ENCODE assay signal across 1 cellular context in genomic region chr3:122794779-122795673, GRCh38.
A peak's percentile ranks its signal among the peaks of the same experiment; 100 is the strongest.
TF ChIP-seq lines count a peak whose summit lies in the region.

A gene with protein sequence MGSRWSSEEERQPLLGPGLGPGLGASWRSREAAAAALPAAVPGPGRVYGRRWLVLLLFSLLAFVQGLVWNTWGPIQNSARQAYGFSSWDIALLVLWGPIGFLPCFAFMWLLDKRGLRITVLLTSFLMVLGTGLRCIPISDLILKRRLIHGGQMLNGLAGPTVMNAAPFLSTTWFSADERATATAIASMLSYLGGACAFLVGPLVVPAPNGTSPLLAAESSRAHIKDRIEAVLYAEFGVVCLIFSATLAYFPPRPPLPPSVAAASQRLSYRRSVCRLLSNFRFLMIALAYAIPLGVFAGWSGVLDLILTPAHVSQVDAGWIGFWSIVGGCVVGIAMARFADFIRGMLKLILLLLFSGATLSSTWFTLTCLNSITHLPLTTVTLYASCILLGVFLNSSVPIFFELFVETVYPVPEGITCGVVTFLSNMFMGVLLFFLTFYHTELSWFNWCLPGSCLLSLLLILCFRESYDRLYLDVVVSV (plus strand): TSS chr3:122795069. CDS start chr3:122795193, 124 bp downstream.

TF ChIP-seq in HEK293, 187 proteins besides CTCF, POLR2A, EP300 and RAD21 (continued from another document and continues in another):
- TF ChIP-seq ZNF692 (tag by site-specific recombination; IDR thresholded peaks at IDR 0.05): peak; percentile 35; the same call in 1 of the 2 replicates
- TF ChIP-seq HOXA7 (CRISPR knock-in tag; IDR thresholded peaks at IDR 0.05; ENCODE audit: borderline replicate concordance): no peak
- TF ChIP-seq ZFP41 (tag by site-specific recombination; IDR thresholded peaks at IDR 0.05; ENCODE audit: borderline replicate concordance): no peak
- no peak for TF ChIP-seq AEBP2 (tag by site-specific recombination; IDR thresholded peaks at IDR 0.05; ENCODE audit: borderline replicate concordance)
- TF ChIP-seq ZNF366 (tag by site-specific recombination; conservative IDR thresholded peaks at IDR 0.05): peak; percentile 80
- peak; percentile 53; the same call in 1 of the 2 replicates for TF ChIP-seq ZNF660 (tag by site-specific recombination; IDR thresholded peaks at IDR 0.05)
- no peak for TF ChIP-seq GLI2 (tag by site-specific recombination; IDR thresholded peaks at IDR 0.05; ENCODE audit: borderline replicate concordance, low read depth)
- no peak for TF ChIP-seq ZNF112 (tag by site-specific recombination; IDR thresholded peaks at IDR 0.05)
- TF ChIP-seq ZNF394 (tag by site-specific recombination; IDR thresholded peaks at IDR 0.05; ENCODE audit: borderline replicate concordance): no peak
- no peak for TF ChIP-seq ZBTB44 (tag by site-specific recombination; IDR thresholded peaks at IDR 0.05)
- no peak for TF ChIP-seq ZNF664 (tag by site-specific recombination; IDR thresholded peaks at IDR 0.05)
- TF ChIP-seq ZNF223 (tag by site-specific recombination; IDR thresholded peaks at IDR 0.05): no peak
- TF ChIP-seq ZNF558 (tag by site-specific recombination; IDR thresholded peaks at IDR 0.05): no peak
- TF ChIP-seq, protein P1, sequence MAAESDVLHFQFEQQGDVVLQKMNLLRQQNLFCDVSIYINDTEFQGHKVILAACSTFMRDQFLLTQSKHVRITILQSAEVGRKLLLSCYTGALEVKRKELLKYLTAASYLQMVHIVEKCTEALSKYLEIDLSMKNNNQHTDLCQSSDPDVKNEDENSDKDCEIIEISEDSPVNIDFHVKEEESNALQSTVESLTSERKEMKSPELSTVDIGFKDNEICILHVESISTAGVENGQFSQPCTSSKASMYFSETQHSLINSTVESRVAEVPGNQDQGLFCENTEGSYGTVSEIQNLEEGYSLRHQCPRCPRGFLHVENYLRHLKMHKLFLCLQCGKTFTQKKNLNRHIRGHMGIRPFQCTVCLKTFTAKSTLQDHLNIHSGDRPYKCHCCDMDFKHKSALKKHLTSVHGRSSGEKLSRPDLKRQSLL (tag by site-specific recombination; IDR thresholded peaks at IDR 0.05): no peak
- TF ChIP-seq ZBTB11 (tag by site-specific recombination; conservative IDR thresholded peaks at IDR 0.05; ENCODE audit: low read depth): no peak
- no peak for TF ChIP-seq EGR2 (tag by site-specific recombination; IDR thresholded peaks at IDR 0.05; ENCODE audit: low read depth)
- no peak for TF ChIP-seq ZNF530 (tag by site-specific recombination; IDR thresholded peaks at IDR 0.05; ENCODE audit: low read depth)
- TF ChIP-seq MEIS1 (CRISPR knock-in tag; IDR thresholded peaks at IDR 0.05; ENCODE audit: borderline replicate concordance): no peak
- TF ChIP-seq SCRT2 (tag by site-specific recombination; IDR thresholded peaks at IDR 0.05): no peak
- TF ChIP-seq ZNF585B (tag by site-specific recombination; IDR thresholded peaks at IDR 0.05): no peak
- no peak for TF ChIP-seq ZNF157 (tag by site-specific recombination; IDR thresholded peaks at IDR 0.05)
- TF ChIP-seq SP3 (tag by site-specific recombination; IDR thresholded peaks at IDR 0.05): peak; percentile 61
- TF ChIP-seq ZNF324 (tag by site-specific recombination; IDR thresholded peaks at IDR 0.05): no peak
- no peak for TF ChIP-seq ZNF670 (tag by site-specific recombination; IDR thresholded peaks at IDR 0.05; ENCODE audit: low read depth)
- TF ChIP-seq SCRT1 (tag by site-specific recombination; IDR thresholded peaks at IDR 0.05; ENCODE audit: borderline replicate concordance): no peak
- peak; percentile 91 for TF ChIP-seq GLIS1 (tag by site-specific recombination; IDR thresholded peaks at IDR 0.05)
- peak; percentile 85 for TF ChIP-seq IKZF3 (tag by site-specific recombination; IDR thresholded peaks at IDR 0.05)
- TF ChIP-seq ZNF600 (tag by site-specific recombination; IDR thresholded peaks at IDR 0.05): peak; percentile 80
- TF ChIP-seq ZNF248 (tag by site-specific recombination; IDR thresholded peaks at IDR 0.05): no peak
- no peak for TF ChIP-seq ZNF239 (tag by site-specific recombination; IDR thresholded peaks at IDR 0.05)
- TF ChIP-seq ZNF184 (tag by site-specific recombination; IDR thresholded peaks at IDR 0.05): no peak
- TF ChIP-seq, protein P2, sequence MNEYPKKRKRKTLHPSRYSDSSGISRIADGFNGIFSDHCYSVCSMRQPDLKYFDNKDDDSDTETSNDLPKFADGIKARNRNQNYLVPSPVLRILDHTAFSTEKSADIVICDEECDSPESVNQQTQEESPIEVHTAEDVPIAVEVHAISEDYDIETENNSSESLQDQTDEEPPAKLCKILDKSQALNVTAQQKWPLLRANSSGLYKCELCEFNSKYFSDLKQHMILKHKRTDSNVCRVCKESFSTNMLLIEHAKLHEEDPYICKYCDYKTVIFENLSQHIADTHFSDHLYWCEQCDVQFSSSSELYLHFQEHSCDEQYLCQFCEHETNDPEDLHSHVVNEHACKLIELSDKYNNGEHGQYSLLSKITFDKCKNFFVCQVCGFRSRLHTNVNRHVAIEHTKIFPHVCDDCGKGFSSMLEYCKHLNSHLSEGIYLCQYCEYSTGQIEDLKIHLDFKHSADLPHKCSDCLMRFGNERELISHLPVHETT (tag by site-specific recombination; IDR thresholded peaks at IDR 0.05): no peak; the same call in 1 of the 2 replicates
- no peak for TF ChIP-seq ZNF580 (tag by site-specific recombination; IDR thresholded peaks at IDR 0.05)
- TF ChIP-seq ZNF169 (tag by site-specific recombination; IDR thresholded peaks at IDR 0.05): no peak
- no peak for TF ChIP-seq ZNF747 (tag by site-specific recombination; IDR thresholded peaks at IDR 0.05)
- no peak for TF ChIP-seq ZNF37A (tag by site-specific recombination; IDR thresholded peaks at IDR 0.05)
- TF ChIP-seq ZNF792 (tag by site-specific recombination; IDR thresholded peaks at IDR 0.05): no peak
- no peak for TF ChIP-seq ZNF24 (tag by site-specific recombination; IDR thresholded peaks at IDR 0.05)
- TF ChIP-seq, protein P3, sequence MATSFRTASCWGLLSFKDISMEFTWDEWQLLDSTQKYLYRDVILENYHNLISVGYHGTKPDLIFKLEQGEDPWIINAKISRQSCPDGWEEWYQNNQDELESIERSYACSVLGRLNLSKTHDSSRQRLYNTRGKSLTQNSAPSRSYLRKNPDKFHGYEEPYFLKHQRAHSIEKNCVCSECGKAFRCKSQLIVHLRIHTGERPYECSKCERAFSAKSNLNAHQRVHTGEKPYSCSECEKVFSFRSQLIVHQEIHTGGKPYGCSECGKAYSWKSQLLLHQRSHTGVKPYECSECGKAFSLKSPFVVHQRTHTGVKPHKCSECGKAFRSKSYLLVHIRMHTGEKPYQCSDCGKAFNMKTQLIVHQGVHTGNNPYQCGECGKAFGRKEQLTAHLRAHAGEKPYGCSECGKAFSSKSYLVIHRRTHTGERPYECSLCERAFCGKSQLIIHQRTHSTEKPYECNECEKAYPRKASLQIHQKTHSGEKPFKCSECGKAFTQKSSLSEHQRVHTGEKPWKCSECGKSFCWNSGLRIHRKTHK (tag by site-specific recombination; IDR thresholded peaks at IDR 0.05): no peak
- TF ChIP-seq ZNF621 (tag by site-specific recombination; IDR thresholded peaks at IDR 0.05): no peak
- no peak; the same call in 1 of the 2 replicates for TF ChIP-seq ZNF391 (tag by site-specific recombination; IDR thresholded peaks at IDR 0.05; ENCODE audit: borderline replicate concordance, low read depth)
- TF ChIP-seq, protein P4, sequence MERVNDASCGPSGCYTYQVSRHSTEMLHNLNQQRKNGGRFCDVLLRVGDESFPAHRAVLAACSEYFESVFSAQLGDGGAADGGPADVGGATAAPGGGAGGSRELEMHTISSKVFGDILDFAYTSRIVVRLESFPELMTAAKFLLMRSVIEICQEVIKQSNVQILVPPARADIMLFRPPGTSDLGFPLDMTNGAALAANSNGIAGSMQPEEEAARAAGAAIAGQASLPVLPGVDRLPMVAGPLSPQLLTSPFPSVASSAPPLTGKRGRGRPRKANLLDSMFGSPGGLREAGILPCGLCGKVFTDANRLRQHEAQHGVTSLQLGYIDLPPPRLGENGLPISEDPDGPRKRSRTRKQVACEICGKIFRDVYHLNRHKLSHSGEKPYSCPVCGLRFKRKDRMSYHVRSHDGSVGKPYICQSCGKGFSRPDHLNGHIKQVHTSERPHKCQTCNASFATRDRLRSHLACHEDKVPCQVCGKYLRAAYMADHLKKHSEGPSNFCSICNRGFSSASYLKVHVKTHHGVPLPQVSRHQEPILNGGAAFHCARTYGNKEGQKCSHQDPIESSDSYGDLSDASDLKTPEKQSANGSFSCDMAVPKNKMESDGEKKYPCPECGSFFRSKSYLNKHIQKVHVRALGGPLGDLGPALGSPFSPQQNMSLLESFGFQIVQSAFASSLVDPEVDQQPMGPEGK (tag by site-specific recombination; IDR thresholded peaks at IDR 0.05): peak; percentile 86
- no peak for TF ChIP-seq ZNF521 (tag by site-specific recombination; IDR thresholded peaks at IDR 0.05)
- TF ChIP-seq HOXD13 (CRISPR knock-in tag; IDR thresholded peaks at IDR 0.05; ENCODE audit: borderline replicate concordance): no peak
- no peak for TF ChIP-seq MYNN (tag by site-specific recombination; IDR thresholded peaks at IDR 0.05; ENCODE audit: borderline replicate concordance)
- no peak for TF ChIP-seq ZSCAN4 (tag by site-specific recombination; IDR thresholded peaks at IDR 0.05)
